ENCODE assay signal across 10 cellular contexts in the genomic region with DNA sequence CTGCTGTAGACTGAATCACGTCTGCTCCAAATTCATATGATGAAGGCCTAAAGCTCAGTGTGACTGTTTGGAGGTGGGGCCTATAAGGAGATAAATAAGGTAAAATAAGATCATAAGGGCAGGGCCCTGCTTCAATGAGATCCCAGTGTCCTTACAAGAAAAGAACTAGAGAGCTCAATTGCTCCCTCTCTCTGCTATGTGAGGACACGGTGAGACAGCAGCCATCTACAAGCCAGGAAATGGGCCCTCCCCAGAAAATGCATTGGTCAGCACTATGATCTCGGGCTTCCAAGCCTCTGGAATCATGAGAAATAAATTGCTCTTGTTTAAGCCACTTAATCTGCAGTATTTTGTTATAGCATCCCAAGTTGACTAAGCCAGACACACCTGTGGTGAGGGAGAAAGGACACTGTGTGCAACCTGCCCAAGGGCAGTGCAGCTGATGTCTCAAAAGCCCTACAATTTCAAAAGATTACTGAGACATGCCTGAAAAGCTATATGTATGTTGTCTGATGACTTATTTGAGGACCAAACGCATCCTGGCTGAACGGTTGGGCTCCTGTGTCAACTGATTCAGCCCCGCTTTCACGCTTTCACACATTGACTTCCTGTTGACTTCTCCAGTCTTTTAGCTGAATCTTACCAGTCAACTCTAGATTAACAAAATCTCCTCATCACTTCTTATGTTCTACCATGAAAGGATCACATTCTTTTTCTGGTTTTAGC. TPM values are rescaled to one million over a fixed set of nuclear protein-coding genes. Genes with fewer than 3 reads are reported as not detected.
DNase-seq lines count a peak whose midpoint lies in the region; FAIRE-seq and TF ChIP-seq lines count a peak whose summit lies in the region.
"Had no signal": no experiment of that assay in that cellular context is flagged by ENCODE, and none has a peak within 500 bp of the region (broad histone marks: within the 10 kb centered on the region; RNA-seq: fewer than 3 reads in every experiment).

No MANE protein-coding gene starts in this region.

- no peaks in the 10 kb centered on the region for H3K36me3 Mint-ChIP-seq in astrocyte (ENCODE audit: low read depth, unreplicated experiment)

- no peaks in the 10 kb centered on the region for H3K27me3 ChIP-seq in astrocyte (ENCODE audit: insufficient read depth, low read length)

- FAIRE-seq in astrocyte (lab: Jason Lieb, UNC), result no peak

- no peaks in the 10 kb centered on the region for H3K9me3 Mint-ChIP-seq in astrocyte (ENCODE audit: unreplicated experiment)

- TF ChIP-seq CTCF in astrocyte (IDR thresholded peaks at IDR 0.05; ENCODE audit: insufficient read depth, low read depth, low read length), result no peak

- no peak overlapping the region for H3K4me2 ChIP-seq in astrocyte (ENCODE audit: low read length)

- no peak overlapping the region for H3K4me3 Mint-ChIP-seq in astrocyte (ENCODE audit: unreplicated experiment)

- no peak overlapping the region for H3K4me3 ChIP-seq in astrocyte (ENCODE audit: insufficient read depth, low read depth, low read length)
- H3K4me3 ChIP-seq: SK-N-MC had no signal

- peak overlapping the region; percentile 74 for H3K27ac Mint-ChIP-seq in astrocyte (ENCODE audit: unreplicated experiment)

- peaks cover 37% of the 10 kb centered on the region for H3K4me1 Mint-ChIP-seq in astrocyte (ENCODE audit: low read depth, unreplicated experiment)

- H3K4me1 ChIP-seq in astrocyte (ENCODE audit: insufficient read depth, low read length), result peaks cover 8% of the 10 kb centered on the region

- DNase-seq in GM03348 (ENCODE audit: low spot score), result peak; percentile 7
- peak; percentile 6 for DNase-seq in T follicular helper cell (ENCODE audit: low read depth)
- no peak for DNase-seq in astrocyte (ENCODE audit: low read depth)
- DNase-seq in stimulated activated CD4-positive, alpha-beta T cell treated with anti-CD3 and anti-CD28 coated beads, Interleukin-15, amount 100 ng/mL, for 24 hours, result peak; percentile 75
- DNase-seq in pons (ENCODE audit: low spot score), result no peak
- no peak for DNase-seq in NCI-H1930 (lab: John Stamatoyannopoulos, UW)
- no peak for DNase-seq in NCI-H2107 treated with DMSO at 0.1 percent for 48 hours (lab: John Stamatoyannopoulos, UW; ENCODE audit: unreplicated experiment)
- no peak for DNase-seq in NOMO-1 treated with dmso at 0.1 percent for 144 hours (lab: John Stamatoyannopoulos, UW; ENCODE audit: unreplicated experiment)

- H3K27me3 Mint-ChIP-seq in astrocyte (ENCODE audit: low read depth, unreplicated experiment), result no peaks in the 10 kb centered on the region

- H3K9ac ChIP-seq in astrocyte (ENCODE audit: low read length), result no peak overlapping the region

- no peak overlapping the region for H2AFZ ChIP-seq in astrocyte (ENCODE audit: low read depth, low read length)

- no peaks in the 10 kb centered on the region for H3K36me3 ChIP-seq in astrocyte (ENCODE audit: insufficient read depth, low read length)

- no peaks in the 10 kb centered on the region for H3K9me3 ChIP-seq in astrocyte (ENCODE audit: insufficient read depth, low read depth, low read length)

- no peaks in the 10 kb centered on the region for H3K79me2 ChIP-seq in astrocyte (ENCODE audit: insufficient read depth, low read length)

- no peak overlapping the region for H3K27ac ChIP-seq in astrocyte (ENCODE audit: low read depth, low read length)
- H3K27ac ChIP-seq: SK-N-MC had no signal

- no peaks in the 10 kb centered on the region for H4K20me1 ChIP-seq in astrocyte (ENCODE audit: insufficient read depth, low read length)

RNA-seq across cellular contexts. Expression of a gene that starts 13.2 kb away (rescaled TPM):
- total RNA-seq in astrocyte, result not detected in 2 replicates
- total RNA-seq: kidney epithelial cell had no signal

RNA-seq across cellular contexts. Expression of a gene that starts 51.8 kb away (rescaled TPM):
- total RNA-seq in astrocyte, result 0.54 TPM in 1 of 2 replicates, not detected in the other

Comparison
In these comparisons a context has a peak if more than half of its experiments do, and no peak if none do; other contexts are left out.
1. DNase-seq: peak in GM03348 (single experiment), T follicular helper cell (single experiment) and stimulated activated CD4-positive, alpha-beta T cell treated with anti-CD3 and anti-CD28 coated beads, Interleukin-15, amount 100 ng/mL, for 24 hours (single experiment); none in astrocyte (single experiment), pons (single experiment), NCI-H1930 (0 of 2), NCI-H2107 treated with DMSO at 0.1 percent for 48 hours (single experiment) and NOMO-1 treated with dmso at 0.1 percent for 144 hours (single experiment).